Comparison of ENCODE assay signal across 7 cellular contexts in the genomic region with DNA sequence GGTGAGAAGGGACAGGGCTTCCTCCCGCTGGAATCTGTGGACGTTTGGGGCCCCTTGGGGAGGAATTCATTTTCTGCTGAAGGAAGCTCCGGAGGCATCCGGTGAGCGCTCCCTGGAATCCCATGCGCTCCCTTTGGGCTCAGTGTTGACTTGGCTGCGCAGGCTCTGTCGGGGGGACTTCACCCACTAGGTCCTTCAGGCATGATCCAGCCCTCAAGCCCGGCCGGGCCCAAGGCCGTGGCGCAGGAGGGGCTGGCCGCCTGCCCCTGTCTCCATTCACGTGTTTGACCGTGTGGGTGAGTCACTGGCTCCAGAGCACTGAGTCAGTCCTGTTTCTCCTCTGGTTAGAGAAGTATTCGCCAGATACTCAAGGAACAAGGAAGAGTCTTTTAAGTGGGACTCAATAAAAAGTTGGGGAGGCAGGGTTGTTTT. TPM values are rescaled to one million over a fixed set of nuclear protein-coding genes. Genes with fewer than 3 reads are reported as not detected.
DNase-seq lines count a peak whose midpoint lies in the region; ATAC-seq and TF ChIP-seq lines count a peak whose summit lies in the region.

No MANE protein-coding gene starts in this region.

- CTCF ChIA-PET in HEK293T (lab: Yijun Ruan, JAX) = no interaction called here

- peak overlapping the region; percentile 75 for H3K4me3 Mint-ChIP-seq in natural killer cell

- peak overlapping the region; percentile 69 for H3K4me3 ChIP-seq in foreskin fibroblast (ENCODE audit: low read depth in 1 of 2, low read length in 2 of 2)

- TF ChIP-seq CTCF in VCaP (conservative IDR thresholded peaks at IDR 0.05) (no peak), foreskin fibroblast (IDR thresholded peaks at IDR 0.05; ENCODE audit: low read depth, low read length) (no peak), natural killer cell (IDR thresholded peaks at IDR 0.05) (no peak)

- H3K27ac ChIP-seq in VCaP = peak overlapping the region; percentile 95; the same call in 1 of the 2 replicates

- H3K36me3 Mint-ChIP-seq in natural killer cell = no peaks in the 10 kb centered on the region

- H3K9me3 Mint-ChIP-seq in natural killer cell = no peaks in the 10 kb centered on the region

- DNase-seq in HEK293T (ENCODE audit: extremely low spot score) (peak; percentile 48), foreskin fibroblast (peak; percentile 96 to 98), natural killer cell (no peak), SHP77 treated with DMSO at 0.1 percent for 48 hours (lab: John Stamatoyannopoulos, UW) (no peak)
- no peak for DNase-seq in central memory CD4-positive, alpha-beta T cell

- peaks cover 18 to 22% of the 10 kb centered on the region in 2 donors for H3K4me1 Mint-ChIP-seq in natural killer cell

- H3K27me3 Mint-ChIP-seq in natural killer cell (ENCODE audit: low read depth in 2 of 2) = peaks cover 48 to 62% of the 10 kb centered on the region in 2 donors

- H3K27ac Mint-ChIP-seq in natural killer cell = peak overlapping the region in 1 of 2 donors; percentile 75

- ATAC-seq in natural killer cell (no peak), GM21528 (IDR thresholded peaks at IDR 0.05; ENCODE audit: low FRiP score, unreplicated experiment) (no peak)

- intact Hi-C loops in natural killer cell (cut with micrococcal nuclease) = no loop called here

- POLR2A ChIA-PET in HEK293T (lab: Yijun Ruan, JAX) = interaction anchor here (1.0 to 1.5 kb wide), 3 partner anchors 8 to 21 kb away, joined by 3 to 4 read pairs (median 3); no protein-coding TSS in a partner anchor

TF ChIP-seq in HEK293T, 16 proteins besides CTCF, POLR2A, EP300 and RAD21:
- TF ChIP-seq HDGF (IDR thresholded peaks at IDR 0.05; ENCODE audit: borderline replicate concordance) = no peak
- TF ChIP-seq TARDBP (IDR thresholded peaks at IDR 0.05) = no peak
- no peak for TF ChIP-seq LEF1 (IDR thresholded peaks at IDR 0.05; ENCODE audit: borderline replicate concordance)
- no peak for TF ChIP-seq ARNT (IDR thresholded peaks at IDR 0.05)
- TF ChIP-seq L3MBTL2 (conservative IDR thresholded peaks at IDR 0.05) = no peak
- TF ChIP-seq, protein P1, sequence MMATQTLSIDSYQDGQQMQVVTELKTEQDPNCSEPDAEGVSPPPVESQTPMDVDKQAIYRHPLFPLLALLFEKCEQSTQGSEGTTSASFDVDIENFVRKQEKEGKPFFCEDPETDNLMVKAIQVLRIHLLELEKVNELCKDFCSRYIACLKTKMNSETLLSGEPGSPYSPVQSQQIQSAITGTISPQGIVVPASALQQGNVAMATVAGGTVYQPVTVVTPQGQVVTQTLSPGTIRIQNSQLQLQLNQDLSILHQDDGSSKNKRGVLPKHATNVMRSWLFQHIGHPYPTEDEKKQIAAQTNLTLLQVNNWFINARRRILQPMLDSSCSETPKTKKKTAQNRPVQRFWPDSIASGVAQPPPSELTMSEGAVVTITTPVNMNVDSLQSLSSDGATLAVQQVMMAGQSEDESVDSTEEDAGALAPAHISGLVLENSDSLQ (IDR thresholded peaks at IDR 0.05) = no peak
- no peak for TF ChIP-seq FOXK2 (IDR thresholded peaks at IDR 0.05)
- TF ChIP-seq FOXA1 (IDR thresholded peaks at IDR 0.05) = no peak
- TF ChIP-seq ZNF384 (IDR thresholded peaks at IDR 0.05) = no peak
- no peak for TF ChIP-seq FOXM1 (IDR thresholded peaks at IDR 0.05; ENCODE audit: borderline replicate concordance)
- no peak for TF ChIP-seq SP1 (IDR thresholded peaks at IDR 0.05)
- no peak for TF ChIP-seq ELF4 (IDR thresholded peaks at IDR 0.05)
- no peak for TF ChIP-seq NFRKB (IDR thresholded peaks at IDR 0.05)
- no peak for TF ChIP-seq CTBP1 (IDR thresholded peaks at IDR 0.05; ENCODE audit: borderline replicate concordance)
- TF ChIP-seq BHLHE40 (IDR thresholded peaks at IDR 0.05; ENCODE audit: borderline replicate concordance) = no peak
- TF ChIP-seq SUZ12 (IDR thresholded peaks at IDR 0.05) = no peak

RNA-seq across cellular contexts. Expression of a gene that starts 1.4 kb away (rescaled TPM):
- 1 to 10 TPM in 2 of 3 donors, under 1 TPM in 1; 0.59 to 5.8 (median 1.8) TPM for total RNA-seq in natural killer cell

Comparison
In these comparisons a context has a peak if more than half of its experiments do, and no peak if none do; other contexts are left out.
1. DNase-seq: peak in HEK293T (single experiment) and foreskin fibroblast (2 of 2); none in natural killer cell (single experiment), SHP77 treated with DMSO at 0.1 percent for 48 hours (single experiment) and central memory CD4-positive, alpha-beta T cell (single experiment).